In genomic region chr6:153537422-153537821, GRCh38 we compare ENCODE assay signal across 13 cellular contexts.
"Had no signal": no experiment of that assay in that cellular context is flagged by ENCODE, and none has a peak within 500 bp of the region (broad histone marks: within the 10 kb centered on the region; RNA-seq: fewer than 3 reads in every experiment).

No MANE protein-coding gene starts in this region.

- DNase-seq: activated CD4-positive, alpha-beta memory T cell treated with anti-CD3 and anti-CD28 coated beads for 36 hours; activated CD4-positive, alpha-beta T cell treated with anti-CD3 and anti-CD28 coated beads for 4 hours; activated T-cell treated with anti-CD3 and anti-CD28 coated beads for 4 hours; amniotic stem cell; dermis blood vessel endothelial cell; effector memory CD4-positive, alpha-beta T cell; head of caudate nucleus; mucosa of descending colon; naive thymus-derived CD4-positive, alpha-beta T cell; ovary; stimulated activated CD4-positive, alpha-beta T cell treated with anti-CD3 and anti-CD28 coated beads, Interleukin-4, amount 100 ng/mL, for 1 hour; stimulated activated naive CD8-positive, alpha-beta T cell treated with anti-CD3 and anti-CD28 coated beads, Interleukin-15, amount 100 ng/mL, for 72 hours; SW 1271 had no signal
